8 cellular contexts compared by ENCODE assay signal in genomic region chr2:54945401-54946219, GRCh38.
DNase-seq lines count a peak whose midpoint lies in the region; ATAC-seq and TF ChIP-seq lines count a peak whose summit lies in the region.

No MANE protein-coding gene starts in this region.

- H3K9me3 ChIP-seq in right lobe of liver = no peaks in the 10 kb centered on the region

- no peaks in the 10 kb centered on the region for H3K27me3 ChIP-seq in right lobe of liver

- H3K4me3 ChIP-seq in right lobe of liver (no peak overlapping the region), urinary bladder (ENCODE audit: low read depth, low read length) (no peak overlapping the region)

- intact Hi-C loops in right lobe of liver (cut with DNase I) = no loop called here

- WGBS in right lobe of liver (ENCODE audit: insufficient coverage, low coverage, low lambda C conversion rate, missing lambda C conversion rate) = 41% methylated on average over 3 of the region's 8 CpGs
- 50% methylated on average over 8 of the region's 8 CpGs for WGBS in urinary bladder

- peak; percentile 93 for ATAC-seq in HG02870 (IDR thresholded peaks at IDR 0.05; ENCODE audit: unreplicated experiment)
- peak; percentile 44 to 87 (median 50) for ATAC-seq in right lobe of liver
- ATAC-seq in HG03045 (IDR thresholded peaks at IDR 0.05; ENCODE audit: unreplicated experiment) = no peak

- no peaks in the 10 kb centered on the region for H3K36me3 ChIP-seq in right lobe of liver
- no peaks in the 10 kb centered on the region for H3K36me3 ChIP-seq in urinary bladder (ENCODE audit: insufficient read depth)

- no peak for TF ChIP-seq POLR2A in right lobe of liver (IDR thresholded peaks at IDR 0.05)

- DNase-seq in GM04504 (ENCODE audit: low read depth) = peak; percentile 66
- DNase-seq in anterior cingulate cortex (lab: John Stamatoyannopoulos, UW) = peak in 50 of 58 donors; percentile 16 to 87 (median 66)
- peak in 1 of 3 donors; percentile 58 for DNase-seq in right lobe of liver
- no peak for DNase-seq in activated CD4-positive, CD25-positive, alpha-beta regulatory T cell (lab: John Stamatoyannopoulos, UW)
- DNase-seq in DMS 273 treated with DMSO at 0.1 percent for 48 hours (lab: John Stamatoyannopoulos, UW) = no peak

- H3K27ac ChIP-seq in right lobe of liver (no peak overlapping the region), urinary bladder (ENCODE audit: low read depth) (peak overlapping the region; percentile 34)

- H3K4me1 ChIP-seq in right lobe of liver (peaks cover 0 to 4% (median 0%) of the 10 kb centered on the region in 4 donors), urinary bladder (ENCODE audit: insufficient read depth) (no peaks in the 10 kb centered on the region)

- TF ChIP-seq CTCF in right lobe of liver (IDR thresholded peaks at IDR 0.05) = no peak

Comparison
In these comparisons a context has a peak if more than half of its experiments do, and no peak if none do; other contexts are left out.
1. DNase-seq: peak in GM04504 (single experiment) and anterior cingulate cortex (50 of 58); none in activated CD4-positive, CD25-positive, alpha-beta regulatory T cell (0 of 4) and DMS 273 treated with DMSO at 0.1 percent for 48 hours (single experiment).